ENCODE assay signal across 20 cellular contexts in the genomic region with DNA sequence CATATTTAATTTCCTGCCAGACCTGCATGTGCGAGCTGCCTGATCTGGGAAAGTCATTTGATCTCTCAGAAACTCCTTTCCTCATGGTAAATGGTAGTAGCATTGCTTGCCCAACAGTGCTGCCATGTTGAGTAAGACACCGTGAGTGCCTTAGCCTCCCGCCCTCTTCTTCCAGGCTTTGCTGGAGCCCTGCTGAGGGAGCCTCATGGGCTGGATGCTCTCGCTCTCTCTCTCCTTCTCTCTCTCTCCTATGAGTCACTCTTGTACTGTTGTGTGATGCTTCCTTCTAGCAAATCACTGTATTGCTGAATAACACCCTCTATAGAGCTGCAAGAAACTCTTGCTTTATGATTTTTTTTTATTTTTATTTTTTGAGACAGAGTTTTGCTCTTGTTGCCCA.
A peak's percentile ranks its signal among the peaks of the same experiment; 100 is the strongest.
DNase-seq lines count a peak whose midpoint lies in the region; ATAC-seq and TF ChIP-seq lines count a peak whose summit lies in the region.
"Had no signal": no experiment of that assay in that cellular context is flagged by ENCODE, and none has a peak within 500 bp of the region (broad histone marks: within the 10 kb centered on the region; RNA-seq: fewer than 3 reads in every experiment).

No MANE protein-coding gene starts in this region.

- dilution Hi-C loops in IMR-90 (cut with HindIII; ENCODE audit: low sequenced_read_pairs, unreplicated experiment), result no loop called here

- H3K9ac ChIP-seq in IMR-90 (ENCODE audit: low read depth, low read length), result no peak overlapping the region
- H3K9ac ChIP-seq: BLaER1 treated with 17β-estradiol and CSF1 and Interleukin-3, amounts not matched to agents 10 nM and 100 nM had no signal

- TF ChIP-seq POLR2A in IMR-90 (IDR thresholded peaks at IDR 0.05; ENCODE audit: low read depth, low read length), result no peak

- H3K36me3 ChIP-seq in IMR-90 (ENCODE audit: control insufficient read depth, insufficient read depth, low read length), result no peaks in the 10 kb centered on the region
- H3K36me3 ChIP-seq in brain microvascular endothelial cell (replicated peaks), result no peaks in the 10 kb centered on the region
- H3K36me3 ChIP-seq: BLaER1 treated with 17β-estradiol and CSF1 and Interleukin-3, amounts not matched to agents 10 nM and 100 nM; prostate gland; stomach; upper lobe of left lung had no signal

- no peak overlapping the region for H3K18ac ChIP-seq in IMR-90 (ENCODE audit: low read depth, low read length)

- H3K4me2 ChIP-seq in IMR-90 (ENCODE audit: low read depth, low read length), result no peak overlapping the region

- H3K27me3 ChIP-seq in IMR-90 (ENCODE audit: control insufficient read depth, insufficient read depth, low read length) (no peaks in the 10 kb centered on the region), brain microvascular endothelial cell (replicated peaks) (no peaks in the 10 kb centered on the region)
- H3K27me3 ChIP-seq: BLaER1 treated with 17β-estradiol and CSF1 and Interleukin-3, amounts not matched to agents 10 nM and 100 nM; body of pancreas; upper lobe of left lung had no signal

- in situ Hi-C loops in IMR-90 (cut with MboI; ENCODE audit: low sequenced_read_pairs) (no loop called here), brain microvascular endothelial cell (cut with HindIII; ENCODE audit: low pct_ligation_motif_present, low sequenced_read_pairs) (no loop called here)

- no peak overlapping the region for H4K8ac ChIP-seq in IMR-90 (ENCODE audit: low read depth in 2 of 2, low read length in 2 of 2)

- no TSS peak for BruUV-seq in IMR-90 (replicated peaks; lab: Mats Ljungman, UMichigan)

- H3K56ac ChIP-seq in IMR-90 (ENCODE audit: extremely low read depth, insufficient read depth, low read length), result no peak overlapping the region

- TF ChIP-seq CTCF in IMR-90 (conservative IDR thresholded peaks at IDR 0.05; ENCODE audit: low read depth, low read length) (no peak), brain microvascular endothelial cell (IDR thresholded peaks at IDR 0.05; ENCODE audit: low read depth, low read length, missing control alignments) (no peak)

- H3K4me1 ChIP-seq in IMR-90 (ENCODE audit: control insufficient read depth, insufficient read depth, low read length), result no peaks in the 10 kb centered on the region
- H3K4me1 ChIP-seq: body of pancreas, prostate gland, stomach, upper lobe of left lung had no signal

- H2BK120ac ChIP-seq in IMR-90 (ENCODE audit: low read depth, low read length), result no peak overlapping the region

- DNase-seq in ELR (ENCODE audit: low read depth) (peak; percentile 54), IMR-90 (peak; percentile 10), brain microvascular endothelial cell (peak; percentile 14), renal cortical epithelial cell (ENCODE audit: low read depth) (peak; percentile 26), NCI-H2196 (lab: John Stamatoyannopoulos, UW; ENCODE audit: unreplicated experiment) (no peak), NAMALWA (ENCODE audit: low spot score) (no peak), cerebellum (ENCODE audit: low spot score) (no peak)
- DNase-seq in NK-92 treated with Interleukin-12 subunit alpha and Interleukin-12 subunit beta, amount 100 ng/mL, for 24 hours (lab: John Stamatoyannopoulos, UW), result no peak
- DNase-seq: activated T-cell treated with anti-CD3 and anti-CD28 coated beads, Interleukin-2, amount 50 U/mL, for 4 hours; body of pancreas; GDM1; KG1; left cardiac atrium; NCI-H1417 treated with DMSO at 0.1 percent for 48 hours; stimulated activated CD4-positive, alpha-beta T cell treated with anti-CD3 and anti-CD28 coated beads, Interleukin-4, amount 100 ng/mL, for 24 hours; stomach; T-helper 9 cell; upper lobe of left lung had no signal

- CTCF ChIA-PET in IMR-90 (lab: Yijun Ruan, JAX), result no interaction called here

- no CpG with 5 or more reads among the region's 4 CpGs for WGBS in IMR-90 (ENCODE audit: extremely low coverage in 2 of 2, insufficient read length in 1 of 2), 2 experiments

- no peak overlapping the region for H4K5ac ChIP-seq in IMR-90 (ENCODE audit: low read depth, low read length)

- no peak overlapping the region for H2AFZ ChIP-seq in IMR-90 (replicated peaks; ENCODE audit: low read length, poor library complexity)

- no peaks in the 10 kb centered on the region for H3K9me1 ChIP-seq in IMR-90 (ENCODE audit: insufficient read depth, low read length)

- intact Hi-C loops in IMR-90 (cut with micrococcal nuclease), result no loop called here

- H3K23ac ChIP-seq in IMR-90 (ENCODE audit: low read depth, low read length), result no peak overlapping the region

- no peak overlapping the region for H2AK9ac ChIP-seq in IMR-90 (replicated peaks; ENCODE audit: low read depth, low read length, poor library complexity)

- no peak overlapping the region for H3K4me3 ChIP-seq in IMR-90 (ENCODE audit: insufficient read depth, low read depth, low read length)
- no peak overlapping the region for H3K4me3 ChIP-seq in brain microvascular endothelial cell (ENCODE audit: low read depth, low read length)
- H3K4me3 ChIP-seq: BLaER1 treated with 17β-estradiol and CSF1 and Interleukin-3, amounts not matched to agents 10 nM and 100 nM; body of pancreas; prostate gland; stomach; upper lobe of left lung had no signal

- H4K91ac ChIP-seq in IMR-90 (ENCODE audit: insufficient read depth, low read depth, low read length), result no peak overlapping the region

- POLR2A ChIA-PET in IMR-90 (lab: Charles Lee; ENCODE audit: unreplicated experiment), result no interaction called here

- TF ChIP-seq RAD21 in IMR-90 (IDR thresholded peaks at IDR 0.05; ENCODE audit: low read length), result no peak

- H2BK5ac ChIP-seq in IMR-90 (ENCODE audit: low read depth, low read length, poor library complexity, severe bottlenecking), result no peak overlapping the region

- no peak overlapping the region for H3K14ac ChIP-seq in IMR-90 (replicated peaks; ENCODE audit: low read depth, low read length)

- no peak overlapping the region for H3K4ac ChIP-seq in IMR-90 (ENCODE audit: low read depth, low read length)

- no peak overlapping the region for H2AK5ac ChIP-seq in IMR-90 (ENCODE audit: low read depth, low read length)

- no peaks in the 10 kb centered on the region for H3K79me1 ChIP-seq in IMR-90 (ENCODE audit: low read depth in 1 of 2, low read length in 2 of 2)

- H4K20me1 ChIP-seq in IMR-90 (ENCODE audit: insufficient read depth, low read length), result no peaks in the 10 kb centered on the region
- H4K20me1 ChIP-seq: BLaER1 treated with 17β-estradiol and CSF1 and Interleukin-3, amounts not matched to agents 10 nM and 100 nM had no signal

- H2BK15ac ChIP-seq in IMR-90 (ENCODE audit: low read depth, low read length), result no peak overlapping the region

- ATAC-seq in IMR-90 (ENCODE audit: low read depth), result no peak
- ATAC-seq: activated T-cell treated with anti-CD3 and anti-CD28 coated beads, Interleukin-2, amount 50 U/mL, for 4 hours; body of pancreas had no signal

- H2BK20ac ChIP-seq in IMR-90 (ENCODE audit: low read depth, low read length), result no peak overlapping the region

- H3K9me3 ChIP-seq in IMR-90 (ENCODE audit: control insufficient read depth, insufficient read depth, low read length), result no peaks in the 10 kb centered on the region; the same call in 1 of the 2 replicates
- H3K9me3 ChIP-seq: BLaER1 treated with 17β-estradiol and CSF1 and Interleukin-3, amounts not matched to agents 10 nM and 100 nM; body of pancreas; prostate gland; stomach; upper lobe of left lung had no signal

- H3K27ac ChIP-seq in IMR-90 (ENCODE audit: insufficient read depth, low read length) (no peak overlapping the region), brain microvascular endothelial cell (no peak overlapping the region)
- H3K27ac ChIP-seq: BLaER1 treated with 17β-estradiol and CSF1 and Interleukin-3, amounts not matched to agents 10 nM and 100 nM; body of pancreas; prostate gland; stomach; upper lobe of left lung had no signal

TF ChIP-seq in IMR-90, 13 proteins besides CTCF, POLR2A, EP300 and RAD21:
- TF ChIP-seq MXI1 (IDR thresholded peaks at IDR 0.05; ENCODE audit: borderline replicate concordance, low read depth, low read length) (no peak), NFE2L2 (IDR thresholded peaks at IDR 0.05; ENCODE audit: low read depth, low read length) (no peak), ELK1 (IDR thresholded peaks at IDR 0.05; ENCODE audit: borderline replicate concordance, low read depth, low read length) (no peak), BHLHE40 (IDR thresholded peaks at IDR 0.05; ENCODE audit: low read depth, low read length) (no peak), CEBPB (IDR thresholded peaks at IDR 0.05; ENCODE audit: low read depth, low read length) (peak; percentile 16; the same call in 1 of the 2 replicates), SMC3 (IDR thresholded peaks at IDR 0.05; ENCODE audit: low read depth, low read length) (no peak), MAZ (IDR thresholded peaks at IDR 0.05; ENCODE audit: borderline replicate concordance, low read depth, low read length) (no peak), RCOR1 (IDR thresholded peaks at IDR 0.05; ENCODE audit: insufficient replicate concordance, low read length) (no peak)

Comparison
In these comparisons a context has a peak if more than half of its experiments do, and no peak if none do; other contexts are left out.
1. DNase-seq: peak in ELR (single experiment), IMR-90 (single experiment), brain microvascular endothelial cell (single experiment) and renal cortical epithelial cell (single experiment); none in NCI-H2196 (single experiment), NAMALWA (single experiment), NK-92 treated with Interleukin-12 subunit alpha and Interleukin-12 subunit beta, amount 100 ng/mL, for 24 hours (single experiment) and cerebellum (single experiment).